ENCODE assay signal across 4 cellular contexts in the genomic region with DNA sequence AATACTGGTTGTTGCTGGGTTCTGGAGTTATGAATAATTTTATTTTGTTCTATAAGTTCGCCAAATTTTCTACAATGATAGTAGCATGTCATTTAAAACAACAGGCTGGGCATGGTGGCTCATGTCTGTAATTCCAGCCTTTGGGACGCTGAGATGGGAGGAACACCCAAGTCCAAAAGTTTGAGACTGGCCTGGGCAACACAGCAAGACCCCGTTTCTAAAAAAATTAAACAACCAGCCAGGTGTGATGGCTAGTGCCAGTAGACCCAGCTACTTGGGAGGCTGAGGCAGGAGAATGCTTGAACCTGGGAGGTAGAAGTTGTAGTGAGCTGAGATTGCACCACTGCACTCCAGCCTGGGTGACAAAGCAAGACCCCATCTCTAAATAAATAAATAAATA.
TF ChIP-seq lines count a peak whose summit lies in the region.

No MANE protein-coding gene starts in this region.

TF ChIP-seq in HepG2, 621 proteins besides CTCF, POLR2A, EP300 and RAD21:
- TF ChIP-seq ZNF121 (CRISPR knock-in tag; IDR thresholded peaks at IDR 0.05) (peak; percentile 55; the same call in 1 of the 2 replicates), ZKSCAN5 (CRISPR knock-in tag; IDR thresholded peaks at IDR 0.05) (no peak), NCOA5 (CRISPR knock-in tag; IDR thresholded peaks at IDR 0.05) (no peak), SP5 (CRISPR knock-in tag; IDR thresholded peaks at IDR 0.05; ENCODE audit: borderline replicate concordance, low read depth) (no peak), POLR2G (IDR thresholded peaks at IDR 0.05; ENCODE audit: low read depth, low read length) (no peak), HNF4G (IDR thresholded peaks at IDR 0.05; ENCODE audit: borderline replicate concordance, low read depth, low read length) (no peak), HNF4G (CRISPR knock-in tag; IDR thresholded peaks at IDR 0.05; ENCODE audit: borderline replicate concordance, low read depth) (no peak)

TF ChIP-seq in HEK293, 187 proteins besides CTCF, POLR2A, EP300 and RAD21:
- TF ChIP-seq SP7 (tag by site-specific recombination; IDR thresholded peaks at IDR 0.05) (no peak), ZNF121 (tag by site-specific recombination; IDR thresholded peaks at IDR 0.05) (peak; percentile 77)
TF ChIP-seq in HEK293: peak in this region for 1.

TF ChIP-seq in WTC11, 78 proteins besides CTCF, POLR2A, EP300 and RAD21:
- 0 out of 2 replicates have a peak, but pooled peaks have one; percentile 38 for TF ChIP-seq ZNF121 (CRISPR knock-in tag; IDR thresholded peaks at IDR 0.05)
- TF ChIP-seq ZNF423 (CRISPR knock-in tag; IDR thresholded peaks at IDR 0.05), result no peak

TF ChIP-seq in K562, 482 proteins besides CTCF, POLR2A, EP300 and RAD21:
- TF ChIP-seq ZNF12 (CRISPR knock-in tag; IDR thresholded peaks at IDR 0.05), result no peak
- TF ChIP-seq ZNF121 (CRISPR knock-in tag; conservative IDR thresholded peaks at IDR 0.05), result peak; percentile 57
TF ChIP-seq in K562: peak in this region for 1.
